Comparison of ENCODE assay signal across 12 cellular contexts in the genomic region with DNA sequence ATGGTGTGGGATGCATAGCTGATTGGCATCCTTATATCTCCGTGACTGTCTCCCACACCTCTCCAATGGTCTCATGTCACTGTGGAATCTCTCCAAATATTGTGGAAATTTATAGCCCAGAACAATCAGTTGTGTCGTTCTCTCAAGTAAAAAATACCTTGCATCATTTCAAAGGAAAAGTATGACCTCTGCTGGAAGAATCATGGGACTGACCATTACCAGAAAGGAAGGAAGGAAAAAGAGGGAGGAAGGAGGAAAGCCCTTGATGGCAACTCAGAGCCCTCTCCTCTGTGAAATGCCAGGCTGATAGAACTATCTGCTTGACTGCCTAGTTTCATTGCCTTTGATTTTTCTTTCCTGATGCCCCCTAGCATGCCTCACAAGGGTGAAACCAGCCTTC.
DNase-seq lines count a peak whose midpoint lies in the region; ATAC-seq and TF ChIP-seq lines count a peak whose summit lies in the region.
"Had no signal": no experiment of that assay in that cellular context is flagged by ENCODE, and none has a peak within 500 bp of the region (broad histone marks: within the 10 kb centered on the region; RNA-seq: fewer than 3 reads in every experiment).

No MANE protein-coding gene starts in this region.

- H3K27ac Mint-ChIP-seq in WTC11 = no peak overlapping the region

- H3K27ac ChIP-seq in heart right ventricle = no peak overlapping the region
- no peak overlapping the region for H3K27ac ChIP-seq in upper lobe of right lung
- H3K27ac ChIP-seq: skin epidermis had no signal

- CTCF ChIA-PET in WTC11 (lab: Charles Lee) = interaction anchor here (1.6 to 3.9 kb wide), 3 partner anchors 10 to 97 kb away, joined by 3 to 36 read pairs (median 9); no protein-coding TSS in a partner anchor

- intact Hi-C loops in heart right ventricle (cut with DNase I) = loop anchor here in 1 of 10 donors (5.0 kb wide), 1 partner anchor 96 kb away; no protein-coding TSS in a partner anchor
- intact Hi-C loops in left cardiac atrium (cut with DNase I) = no loop called here
- intact Hi-C loops in upper lobe of right lung (cut with DNase I) = no loop called here

- ATAC-seq in heart right ventricle (no peak), left cardiac atrium (no peak), WTC11 (peak; percentile 50), upper lobe of right lung (no peak), HG02588 (IDR thresholded peaks at IDR 0.05; ENCODE audit: unreplicated experiment) (no peak), GM19035 (IDR thresholded peaks at IDR 0.05; ENCODE audit: unreplicated experiment) (no peak)

- H3K36me3 Mint-ChIP-seq in WTC11 = peaks cover 6% of the 10 kb centered on the region; the same call in 1 of the 2 replicates

- peaks cover 5% of the 10 kb centered on the region; the same call in 1 of the 2 replicates for H3K4me1 Mint-ChIP-seq in WTC11

- no peaks in the 10 kb centered on the region; the same call in 1 of the 2 replicates for H3K27me3 Mint-ChIP-seq in WTC11 (ENCODE audit: low read depth)

- DNase-seq in heart right ventricle = no peak
- DNase-seq in left cardiac atrium = no peak
- no peak for DNase-seq in WTC11 (ENCODE audit: low spot score)
- DNase-seq in kidney glomerular epithelial cell (lab: John Stamatoyannopoulos, UW) = peak; percentile 17
- DNase-seq in upper lobe of right lung = no peak
- DNase-seq in MV-4-11 (lab: John Stamatoyannopoulos, UW) = no peak
- DNase-seq: activated CD8-positive, alpha-beta memory T cell treated with anti-CD3 and anti-CD28 coated beads, Interleukin-2, amount 50 U/mL, for 48 hours; hippocampal formation; NCI-H2029 had no signal

- WGBS in heart right ventricle, 2 donors = 26 to 37% methylated on average over 2 of the region's 2 CpGs

- H3K36me3 ChIP-seq in heart right ventricle (no peaks in the 10 kb centered on the region), upper lobe of right lung (no peaks in the 10 kb centered on the region)

- H3K9me3 ChIP-seq in heart right ventricle = peaks cover 0 to 8% (median 4%) of the 10 kb centered on the region in 11 donors
- no peaks in the 10 kb centered on the region for H3K9me3 ChIP-seq in upper lobe of right lung

- H3K4me3 ChIP-seq in heart right ventricle = no peak overlapping the region
- H3K4me3 ChIP-seq in upper lobe of right lung = no peak overlapping the region
- H3K4me3 ChIP-seq: skin epidermis had no signal

- H3K27me3 ChIP-seq in heart right ventricle (peaks cover 0 to 14% (median 0%) of the 10 kb centered on the region in 7 donors), upper lobe of right lung (no peaks in the 10 kb centered on the region)

- H3K4me3 Mint-ChIP-seq in WTC11 = no peak overlapping the region

- peaks cover 19% of the 10 kb centered on the region for H3K9me3 Mint-ChIP-seq in WTC11

- POLR2A ChIA-PET in WTC11 (lab: Charles Lee) = no interaction called here

- peak in 6 of 9 donors; percentile 14 to 54 (median 28) for TF ChIP-seq CTCF in heart right ventricle (IDR thresholded peaks at IDR 0.05)
- no peak for TF ChIP-seq CTCF in WTC11 (IDR thresholded peaks at IDR 0.05)
- TF ChIP-seq CTCF in upper lobe of right lung (IDR thresholded peaks at IDR 0.05) = peak; percentile 28

- H3K4me1 ChIP-seq in heart right ventricle (no peaks in the 10 kb centered on the region), upper lobe of right lung (no peaks in the 10 kb centered on the region)

TF ChIP-seq in WTC11, 78 proteins besides CTCF, POLR2A, EP300 and RAD21:
- TF ChIP-seq TEAD4 (CRISPR knock-in tag; IDR thresholded peaks at IDR 0.05) (no peak), ZNF532 (CRISPR knock-in tag; IDR thresholded peaks at IDR 0.05; ENCODE audit: borderline replicate concordance) (no peak), ZNF671 (CRISPR knock-in tag; IDR thresholded peaks at IDR 0.05) (no peak), MYBL2 (CRISPR knock-in tag; IDR thresholded peaks at IDR 0.05) (no peak), ESRRA (CRISPR knock-in tag; IDR thresholded peaks at IDR 0.05; ENCODE audit: borderline replicate concordance) (no peak)
- TF ChIP-seq, protein P1, sequence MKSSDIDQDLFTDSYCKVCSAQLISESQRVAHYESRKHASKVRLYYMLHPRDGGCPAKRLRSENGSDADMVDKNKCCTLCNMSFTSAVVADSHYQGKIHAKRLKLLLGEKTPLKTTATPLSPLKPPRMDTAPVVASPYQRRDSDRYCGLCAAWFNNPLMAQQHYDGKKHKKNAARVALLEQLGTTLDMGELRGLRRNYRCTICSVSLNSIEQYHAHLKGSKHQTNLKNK (CRISPR knock-in tag; IDR thresholded peaks at IDR 0.05) = no peak
